ENCODE assay signal across 30 cellular contexts in genomic region chr7:158607563-158607962, GRCh38.
"Had no signal": no experiment of that assay in that cellular context is flagged by ENCODE, and none has a peak within 500 bp of the region (broad histone marks: within the 10 kb centered on the region; RNA-seq: fewer than 3 reads in every experiment).

No MANE protein-coding gene starts in this region.

- H3K27ac ChIP-seq: neutrophil, ovary, parathyroid adenoma, psoas muscle, right lobe of liver, sigmoid colon, suprapubic skin, testis, tibial artery, transverse colon, upper lobe of left lung, uterus had no signal

- H3K9ac ChIP-seq: parathyroid adenoma had no signal

- DNase-seq: naive thymus-derived CD4-positive, alpha-beta T cell; natural killer cell; nucleus accumbens; ovary; posterior cingulate gyrus; psoas muscle; right cardiac atrium; right lobe of liver; sigmoid colon; small intestine; stimulated activated CD4-positive, alpha-beta T cell treated with anti-CD3 and anti-CD28 coated beads, Interleukin-15, amount 100 ng/mL, for 24 hours; stimulated activated CD4-positive, alpha-beta T cell treated with anti-CD3 and anti-CD28 coated beads, Interleukin-2, amount 100 ng/mL, for 24 hours; stimulated activated CD4-positive, alpha-beta T cell treated with anti-CD3 and anti-CD28 coated beads, Interleukin-2, amount 100 ng/mL, for 48 hours; stimulated activated CD4-positive, alpha-beta T cell treated with anti-CD3 and anti-CD28 coated beads, Interleukin-4, amount 100 ng/mL, for 24 hours; stimulated activated naive B cell treated with anti-CD40 and anti-IgM and Interleukin-4, amounts not matched to agents 10 μg/mL and 1 μg/mL and 100 μg/mL, for 72 hours; stimulated activated naive CD4-positive, alpha-beta T cell treated with Interleukin-2 at 50 U/mL for 16 hours; substantia nigra; tibial artery; transverse colon; uterus had no signal

- FAIRE-seq: small intestine had no signal

- H3K27me3 Mint-ChIP-seq: naive thymus-derived CD4-positive, alpha-beta T cell; progenitor cell of endocrine pancreas; stimulated activated naive B cell treated with anti-CD40 and anti-IgM and Interleukin-4, amounts not matched to agents 10 μg/mL and 1 μg/mL and 100 μg/mL, for 72 hours; stimulated activated naive CD8-positive, alpha-beta T cell treated with anti-CD3 and anti-CD28 coated beads, Interleukin-15, Interleukin-2, amounts not matched to agents 100 ng/mL and 50 ng/mL, for 24 hours had no signal

- H3K4me1 Mint-ChIP-seq: nephron, neural crest cell had no signal

- H3K36me3 Mint-ChIP-seq: natural killer cell had no signal

- H3K4me3 ChIP-seq: ovary, psoas muscle, right lobe of liver, sigmoid colon, suprapubic skin, testis, tibial artery, transverse colon, upper lobe of left lung, uterus had no signal

- H3K4me1 ChIP-seq: parathyroid adenoma, psoas muscle, right lobe of liver, sigmoid colon, suprapubic skin, testis, tibial artery, transverse colon, upper lobe of left lung, uterus had no signal

- H2AFZ ChIP-seq: parathyroid adenoma had no signal

- H3K27ac Mint-ChIP-seq: nephron; progenitor cell of endocrine pancreas; stimulated activated effector memory CD8-positive, alpha-beta T cell treated with anti-CD3 and anti-CD28 coated beads, Interleukin-12 subunit alpha, Interleukin-12 subunit beta, amount 100 ng/mL, for 72 hours; stimulated activated naive B cell treated with anti-CD40 and anti-IgM and Interleukin-4, amounts not matched to agents 10 μg/mL and 1 μg/mL and 100 μg/mL, for 72 hours; stimulated activated naive CD8-positive, alpha-beta T cell treated with anti-CD3 and anti-CD28 coated beads, Interleukin-15, Interleukin-2, amounts not matched to agents 100 ng/mL and 50 ng/mL, for 24 hours had no signal

- ATAC-seq: naive thymus-derived CD4-positive, alpha-beta T cell; natural killer cell; psoas muscle; right cardiac atrium; stimulated activated effector memory CD8-positive, alpha-beta T cell treated with anti-CD3 and anti-CD28 coated beads, Interleukin-12 subunit alpha, Interleukin-12 subunit beta, amount 100 ng/mL, for 72 hours; stimulated activated naive B cell treated with anti-CD40 and anti-IgM and Interleukin-4, amounts not matched to agents 10 μg/mL and 1 μg/mL and 100 μg/mL, for 72 hours had no signal

- H3K79me2 ChIP-seq: parathyroid adenoma had no signal

- H3K36me3 ChIP-seq: ovary, right lobe of liver, sigmoid colon, tibial artery, transverse colon, upper lobe of left lung, uterus had no signal

- H3K9me3 ChIP-seq: neutrophil, ovary, psoas muscle, right lobe of liver, sigmoid colon, suprapubic skin, testis, tibial artery, transverse colon, upper lobe of left lung, uterus had no signal

- H3K4me3 Mint-ChIP-seq: naive thymus-derived CD4-positive, alpha-beta T cell; natural killer cell; nephron; neural crest cell; stimulated activated effector memory CD8-positive, alpha-beta T cell treated with anti-CD3 and anti-CD28 coated beads, Interleukin-12 subunit alpha, Interleukin-12 subunit beta, amount 100 ng/mL, for 72 hours; stimulated activated naive B cell treated with anti-CD40 and anti-IgM and Interleukin-4, amounts not matched to agents 10 μg/mL and 1 μg/mL and 100 μg/mL, for 72 hours; stimulated activated naive CD8-positive, alpha-beta T cell treated with anti-CD3 and anti-CD28 coated beads, Interleukin-15, Interleukin-2, amounts not matched to agents 100 ng/mL and 50 ng/mL, for 24 hours had no signal

- H3K9me3 Mint-ChIP-seq: nephron; neural crest cell; stimulated activated effector memory CD8-positive, alpha-beta T cell treated with anti-CD3 and anti-CD28 coated beads, Interleukin-12 subunit alpha, Interleukin-12 subunit beta, amount 100 ng/mL, for 72 hours; stimulated activated naive CD8-positive, alpha-beta T cell treated with anti-CD3 and anti-CD28 coated beads, Interleukin-15, Interleukin-2, amounts not matched to agents 100 ng/mL and 50 ng/mL, for 24 hours had no signal

- H3K27me3 ChIP-seq: neutrophil, ovary, right lobe of liver, sigmoid colon, suprapubic skin, testis, tibial artery, transverse colon, upper lobe of left lung, uterus had no signal
